Comparison of ENCODE assay signal across 7 cellular contexts in genomic region chr16:46830902-46831647, GRCh38. TPM values are rescaled to one million over a fixed set of nuclear protein-coding genes. Genes with fewer than 3 reads are reported as not detected.
DNase-seq lines count a peak whose midpoint lies in the region; ATAC-seq and TF ChIP-seq lines count a peak whose summit lies in the region.

A gene with protein sequence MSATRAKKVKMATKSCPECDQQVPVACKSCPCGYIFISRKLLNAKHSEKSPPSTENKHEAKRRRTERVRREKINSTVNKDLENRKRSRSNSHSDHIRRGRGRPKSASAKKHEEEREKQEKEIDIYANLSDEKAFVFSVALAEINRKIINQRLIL (minus strand): TSS chr16:46831180. CDS start chr16:46831149, 31 bp downstream.

- H3K27me3 ChIP-seq in ascending aorta (no peaks in the 10 kb centered on the region), hepatocyte (no peaks in the 10 kb centered on the region)

- H3K4me1 Mint-ChIP-seq in T-helper 2 cell treated with Interferon-gamma antibody and Interleukin-4, amounts not matched to agents 5 μg/mL and 100 μg/mL, for 36 hours (ENCODE audit: low read depth), result peaks cover 30% of the 10 kb centered on the region

- H2AFZ ChIP-seq in hepatocyte, result peak within 1 kb of the TSS; percentile 58

- peak within 1 kb of the TSS; percentile 97 for H3K27ac Mint-ChIP-seq in T-helper 2 cell treated with Interferon-gamma antibody and Interleukin-4, amounts not matched to agents 5 μg/mL and 100 μg/mL, for 36 hours

- H3K79me2 ChIP-seq in hepatocyte, result peaks cover 39% of the 10 kb centered on the region

- H3K9me2 ChIP-seq in hepatocyte (replicated peaks; ENCODE audit: insufficient read depth), result no peaks in the 10 kb centered on the region

- 2% methylated on average over 42 of the region's 94 CpGs for WGBS in hepatocyte (ENCODE audit: low lambda C conversion rate, missing lambda C conversion rate)

- H3K36me3 Mint-ChIP-seq in T-helper 2 cell treated with Interferon-gamma antibody and Interleukin-4, amounts not matched to agents 5 μg/mL and 100 μg/mL, for 36 hours (ENCODE audit: low read depth), result peaks cover 9% of the 10 kb centered on the region

- peak within 1 kb of the TSS; percentile 72 for H3K4me2 ChIP-seq in hepatocyte

- H3K9me3 ChIP-seq in ascending aorta (no peaks in the 10 kb centered on the region), hepatocyte (ENCODE audit: low read depth) (no peaks in the 10 kb centered on the region)

- H3K36me3 ChIP-seq in ascending aorta (no peaks in the 10 kb centered on the region), hepatocyte (replicated peaks; ENCODE audit: insufficient read depth, low read depth) (no peaks in the 10 kb centered on the region)

- intact Hi-C loops in ascending aorta (cut with DNase I), result loop anchor here (1.0 to 5.0 kb wide), 6 partner anchors 42 to 1781 kb away; partner anchors contain the start of genes DNAJA2, GPT2, N4BP1 and ORC6

- no peaks in the 10 kb centered on the region for H3K9me3 Mint-ChIP-seq in T-helper 2 cell treated with Interferon-gamma antibody and Interleukin-4, amounts not matched to agents 5 μg/mL and 100 μg/mL, for 36 hours

- peak within 1 kb of the TSS; percentile 89 for H3K4me3 Mint-ChIP-seq in T-helper 2 cell treated with Interferon-gamma antibody and Interleukin-4, amounts not matched to agents 5 μg/mL and 100 μg/mL, for 36 hours

- ATAC-seq in GM18502 (IDR thresholded peaks at IDR 0.05; ENCODE audit: poor library complexity, unreplicated experiment), result peak; percentile 94
- peak; percentile 90 for ATAC-seq in HG02970 (IDR thresholded peaks at IDR 0.05; ENCODE audit: low FRiP score, unreplicated experiment)

- peaks cover 19% of the 10 kb centered on the region for H3K27me3 Mint-ChIP-seq in T-helper 2 cell treated with Interferon-gamma antibody and Interleukin-4, amounts not matched to agents 5 μg/mL and 100 μg/mL, for 36 hours (ENCODE audit: low read depth)

- H3K4me1 ChIP-seq in ascending aorta (peaks cover 2 to 5% of the 10 kb centered on the region in 2 donors), hepatocyte (ENCODE audit: insufficient read depth) (no peaks in the 10 kb centered on the region)

- peaks cover 19% of the 10 kb centered on the region for H4K20me1 ChIP-seq in hepatocyte (ENCODE audit: insufficient read depth, poor library complexity, severe bottlenecking)

- DNase-seq in NCI-H1930 (lab: John Stamatoyannopoulos, UW) (peak; percentile 78 to 87), ascending aorta (ENCODE audit: low spot score in 2 of 2) (peak; percentile 80 to 94), hepatocyte (ENCODE audit: low spot score) (peak; percentile 97), retina (peak; percentile 96)
- DNase-seq in T-helper 2 cell treated with Interferon-gamma antibody and Interleukin-4, amounts not matched to agents 5 μg/mL and 100 μg/mL, for 36 hours (ENCODE audit: low spot score), result peak; percentile 89

- TF ChIP-seq CTCF in ascending aorta (IDR thresholded peaks at IDR 0.05) (no peak), hepatocyte (IDR thresholded peaks at IDR 0.05; ENCODE audit: poor library complexity) (no peak)

- H3K4me3 ChIP-seq in ascending aorta, result peak within 1 kb of the TSS; percentile 90 to 94
- peak within 1 kb of the TSS; percentile 92 for H3K4me3 ChIP-seq in hepatocyte

- H3K27ac ChIP-seq in ascending aorta (peak within 1 kb of the TSS; percentile 72 to 94), hepatocyte (peak within 1 kb of the TSS; percentile 90)

RNA-seq across cellular contexts. Expression of the gene that starts here (rescaled TPM):
- total RNA-seq in ascending aorta (under 0.01 TPM), hepatocyte (25.1 and 31.9 TPM in 2 replicates)
- polyA plus RNA-seq in hepatocyte, result 24.9 and 27.5 TPM in 2 replicates

Comparison
In these comparisons a context has a peak if more than half of its experiments do, and no peak if none do; other contexts are left out.
1. Peak in every context shown above with its lines: DNase-seq, ATAC-seq, H3K4me3 ChIP-seq and H3K27ac ChIP-seq.
2. RNA of the gene that starts here (total RNA-seq): 25.1 to 31.9 TPM in hepatocyte; under 0.01 TPM in ascending aorta (single experiment); every median in the first group is over 10 times any median in the second.
3. Peak in DNase-seq, H3K4me3 ChIP-seq and H3K27ac ChIP-seq in ascending aorta; RNA of the gene not detected or under 1 TPM.